1 cellular context compared by ENCODE assay signal in genomic region chr17:43457362-43457692, GRCh38.
TF ChIP-seq lines count a peak whose summit lies in the region.

No MANE protein-coding gene starts in this region.

TF ChIP-seq in liver, 16 proteins besides CTCF, POLR2A, EP300 and RAD21 (continued from another document):
- TF ChIP-seq REST (IDR thresholded peaks at IDR 0.05) (no peak), JUND (IDR thresholded peaks at IDR 0.05) (no peak), NR2F2 (IDR thresholded peaks at IDR 0.05) (no peak), EGR1 (IDR thresholded peaks at IDR 0.05; ENCODE audit: low read depth in 2 of 2) (no peak), SP1 (IDR thresholded peaks at IDR 0.05) (no peak), FOXA2 (IDR thresholded peaks at IDR 0.05) (no peak)
TF ChIP-seq in liver: peak in this region for 0.
